ENCODE assay signal across 8 cellular contexts in genomic region chr11:22192289-22192641, GRCh38. TPM values are rescaled to one million over a fixed set of nuclear protein-coding genes. Genes with fewer than 3 reads are reported as not detected.
DNase-seq lines count a peak whose midpoint lies in the region; ATAC-seq and TF ChIP-seq lines count a peak whose summit lies in the region.

No MANE protein-coding gene starts in this region.

- no peak for TF ChIP-seq POLR2A in testis (IDR thresholded peaks at IDR 0.05)

- 0 out of 7 replicates have a peak, but pooled peaks cover 0 to 4% (median 0%) of the 10 kb centered on the region in 3 experiments for H3K36me3 Mint-ChIP-seq in H9 (ENCODE audit: insufficient read depth in 1 of 3, low read depth in 3 of 3)

- H3K9ac ChIP-seq in H9 (ENCODE audit: extremely low read depth, insufficient read length, low read length) = peak overlapping the region; percentile 34
- H3K9ac ChIP-seq in adipocyte (ENCODE audit: low read length) = no peak overlapping the region

- ATAC-seq in left lung (peak; percentile 80), GM21786 (IDR thresholded peaks at IDR 0.05; ENCODE audit: unreplicated experiment) (no peak)

- H4K8ac ChIP-seq in H9 (replicated peaks; ENCODE audit: insufficient read length, low read depth, low read length) = no peak overlapping the region

- no peak overlapping the region for H2BK15ac ChIP-seq in H9 (ENCODE audit: low read depth, low read length)

- peak overlapping the region; percentile 75 for H3K4me3 ChIP-seq in adipocyte (ENCODE audit: low read length)
- H3K4me3 ChIP-seq in left lung = peak overlapping the region; percentile 55 to 62
- H3K4me3 ChIP-seq in testis = peak overlapping the region; percentile 65 to 81

- no peaks in the 10 kb centered on the region for H3K27me3 ChIP-seq in H9 (ENCODE audit: insufficient read depth, low read length)
- peaks cover 37% of the 10 kb centered on the region for H3K27me3 ChIP-seq in adipocyte (replicated peaks; ENCODE audit: control insufficient read depth, insufficient read depth, low read length)
- H3K27me3 ChIP-seq in left lung = peaks cover 0 to 25% of the 10 kb centered on the region in 2 donors
- H3K27me3 ChIP-seq in testis = no peaks in the 10 kb centered on the region

- peak overlapping the region; percentile 64; the same call in 1 of the 2 replicates for H3K14ac ChIP-seq in H9 (ENCODE audit: insufficient read depth, low read length)

- H3K27ac Mint-ChIP-seq in H9 = peak overlapping the region in 2 of 3 experiments; percentile 49 to 98; a peak in 5 of 7 replicates

- H3K4me3 Mint-ChIP-seq in H9 = peak overlapping the region; percentile 93 to 96

- H4K91ac ChIP-seq in H9 (ENCODE audit: insufficient read length, low read depth, low read length) = no peak overlapping the region

- no peak overlapping the region for H4K5ac ChIP-seq in H9 (ENCODE audit: insufficient read length, low read depth, low read length)

- H3K4me1 ChIP-seq in H9 (ENCODE audit: insufficient read depth, low read length) (peaks cover 2% of the 10 kb centered on the region; the same call in 1 of the 2 replicates), adipocyte (ENCODE audit: control insufficient read depth, insufficient read depth, low read length) (peaks cover 11% of the 10 kb centered on the region), left lung (peaks cover 0 to 15% of the 10 kb centered on the region in 2 donors), testis (no peaks in the 10 kb centered on the region)

- no peaks in the 10 kb centered on the region for H3K9me3 Mint-ChIP-seq in H9

- WGBS in H9 (ENCODE audit: extremely low coverage, insufficient read length, low lambda C conversion rate) = no CpG with 5 or more reads among the region's 7 CpGs
- 2% methylated on average over 7 of the region's 7 CpGs for WGBS in testis, 2 donors

- H3T11ph ChIP-seq in H9 (ENCODE audit: low read length) = no peak overlapping the region

- intact Hi-C loops in left lung (cut with DNase I) = no loop called here
- intact Hi-C loops in testis (cut with DNase I; ENCODE audit: low total_unique reads) = no loop called here

- no peak overlapping the region for H2BK20ac ChIP-seq in H9 (ENCODE audit: low read depth, low read length, poor library complexity, severe bottlenecking)

- H3K56ac ChIP-seq in H9 (ENCODE audit: insufficient read length, low read depth, low read length) = no peak overlapping the region

- H3K79me1 ChIP-seq in H9 (ENCODE audit: insufficient read depth, low read depth, low read length, poor library complexity, severe bottlenecking) = no peaks in the 10 kb centered on the region

- H3K9me3 ChIP-seq in H9 (ENCODE audit: control insufficient read depth, low read depth, low read length) = no peaks in the 10 kb centered on the region
- H3K9me3 ChIP-seq in adipocyte (ENCODE audit: control insufficient read depth, low read length) = no peaks in the 10 kb centered on the region
- H3K9me3 ChIP-seq in left lung = no peaks in the 10 kb centered on the region
- H3K9me3 ChIP-seq in testis = no peaks in the 10 kb centered on the region

- no peaks in the 10 kb centered on the region for H3K79me2 ChIP-seq in H9 (ENCODE audit: insufficient read depth, low read length)

- H2BK12ac ChIP-seq in H9 (ENCODE audit: insufficient read length, low read depth, low read length) = no peak overlapping the region

- no peak overlapping the region for H2AFZ ChIP-seq in H9 (ENCODE audit: low read length)

- DNase-seq in H9 (peak; percentile 75), adipocyte (ENCODE audit: low read depth) (no peak), left lung (peak in 1 of 2 donors; percentile 41), testis (peak; percentile 37), HPDE6-E6E7 (ENCODE audit: extremely low spot score) (no peak)
- no peak for DNase-seq in effector CD4-positive, alpha-beta T cell

- H3K27me3 Mint-ChIP-seq in H9 (ENCODE audit: low read depth) = peaks cover 10% of the 10 kb centered on the region

- H3K4me1 Mint-ChIP-seq in H9 = peaks cover 23 to 27% of the 10 kb centered on the region in 2 experiments

- H3K27ac ChIP-seq in C4-2B = no peak overlapping the region
- H3K27ac ChIP-seq in H9 (ENCODE audit: insufficient read length, low read depth, low read length) = no peak overlapping the region
- H3K27ac ChIP-seq in left lung = no peak overlapping the region
- H3K27ac ChIP-seq in testis = peak overlapping the region in 1 of 2 donors; percentile 53

- peaks cover 9% of the 10 kb centered on the region for H3K23me2 ChIP-seq in H9 (ENCODE audit: insufficient read length, low read depth, low read length, poor library complexity, severe bottlenecking)

- H3K4me2 ChIP-seq in H9 (ENCODE audit: insufficient read depth, insufficient read length, low read length) = peak overlapping the region; percentile 96

- H3K36me3 ChIP-seq in adipocyte (ENCODE audit: control insufficient read depth, insufficient read depth, low read length, severe bottlenecking) = no peaks in the 10 kb centered on the region
- no peaks in the 10 kb centered on the region for H3K36me3 ChIP-seq in left lung
- H3K36me3 ChIP-seq in testis (ENCODE audit: low read depth, missing control alignments) = no peaks in the 10 kb centered on the region

- H3K18ac ChIP-seq in H9 (ENCODE audit: insufficient read length, low read depth, low read length) = peak overlapping the region; percentile 72

- TF ChIP-seq CTCF in C4-2B (conservative IDR thresholded peaks at IDR 0.05) (peak; percentile 18), H9 (conservative IDR thresholded peaks at IDR 0.05) (peak; percentile 63), left lung (IDR thresholded peaks at IDR 0.05) (peak in 1 of 2 donors; percentile 10), testis (IDR thresholded peaks at IDR 0.05) (no peak)

- H3K23ac ChIP-seq in H9 (ENCODE audit: insufficient read length, low read depth, low read length) = no peak overlapping the region

- no peak overlapping the region for H3K4ac ChIP-seq in H9 (ENCODE audit: low read depth, low read length)

- H4K20me1 ChIP-seq in H9 (ENCODE audit: control insufficient read depth, insufficient read depth, insufficient read length) = no peaks in the 10 kb centered on the region

- no peak overlapping the region for H2BK5ac ChIP-seq in H9 (ENCODE audit: insufficient read length, low read length)

- H2AK5ac ChIP-seq in H9 (ENCODE audit: insufficient read length, low read length) = no peak overlapping the region

- no peak overlapping the region for H2BK120ac ChIP-seq in H9 (ENCODE audit: low read depth, low read length, poor library complexity, severe bottlenecking)

RNA-seq across cellular contexts. Expression of gene ANO5, which starts 0.6 kb away (rescaled TPM):
- total RNA-seq in H9 (2021) (3.4 and 3.7 TPM in 2 replicates), left lung (1 to 10 TPM; 2.8 to 4.6 TPM), testis (1 to 10 TPM; 4.8 to 7.1 TPM)
- 5.8 TPM for polyA plus RNA-seq in testis (ENCODE audit: insufficient read depth, low read depth, low replicate concordance)

Comparison
In these comparisons a context has a peak if more than half of its experiments do, and no peak if none do; other contexts are left out.
1. CTCF ChIP-seq: peak in C4-2B (single experiment) and H9 (single experiment); none in testis (0 of 3).
2. DNase-seq: peak in H9 (single experiment) and testis (single experiment); none in adipocyte (single experiment), HPDE6-E6E7 (single experiment) and effector CD4-positive, alpha-beta T cell (single experiment).
3. Peak in every context shown above with its lines, with median percentiles within 50 percentile points of each other: H3K4me3 ChIP-seq.